ENCODE assay signal across 27 cellular contexts in genomic region chr11:8030526-8031247, GRCh38.
"Had no signal": no experiment of that assay in that cellular context is flagged by ENCODE, and none has a peak within 500 bp of the region (broad histone marks: within the 10 kb centered on the region; RNA-seq: fewer than 3 reads in every experiment).

No MANE protein-coding gene starts in this region.

- H3K36me3 ChIP-seq: adrenal gland, heart left ventricle, lower lobe of right lung, sigmoid colon, thoracic aorta, uterus had no signal

- H3K9me3 ChIP-seq: adrenal gland, body of pancreas, heart left ventricle, lower lobe of right lung, mucosa of descending colon, sigmoid colon, thoracic aorta, uterus had no signal

- H3K9me3 Mint-ChIP-seq: activated naive CD8-positive, alpha-beta T cell treated with anti-CD3 and anti-CD28 coated beads for 36 hours; nephron; stimulated activated effector memory CD8-positive, alpha-beta T cell treated with anti-CD3 and anti-CD28 coated beads, Interleukin-12 subunit alpha, Interleukin-12 subunit beta, amount 100 ng/mL, for 72 hours; stimulated activated naive CD8-positive, alpha-beta T cell treated with anti-CD3 and anti-CD28 coated beads, Interleukin-15, Interleukin-2, amounts not matched to agents 100 ng/mL and 50 ng/mL, for 24 hours had no signal

- ATAC-seq: activated CD4-positive, CD25-positive, alpha-beta regulatory T cell treated with anti-CD3 and anti-CD28 coated beads, Interleukin-2, amount 50 U/mL, for 24 hours; body of pancreas; esophagus mucosa; foreskin keratinocyte; left lobe of liver; lower lobe of right lung; mucosa of descending colon; stimulated activated effector memory CD8-positive, alpha-beta T cell treated with anti-CD3 and anti-CD28 coated beads, Interleukin-12 subunit alpha, Interleukin-12 subunit beta, amount 100 ng/mL, for 72 hours had no signal

- H3K4me3 Mint-ChIP-seq: activated naive CD8-positive, alpha-beta T cell treated with anti-CD3 and anti-CD28 coated beads for 36 hours; nephron; stimulated activated effector memory CD8-positive, alpha-beta T cell treated with anti-CD3 and anti-CD28 coated beads, Interleukin-12 subunit alpha, Interleukin-12 subunit beta, amount 100 ng/mL, for 72 hours; stimulated activated naive CD8-positive, alpha-beta T cell treated with anti-CD3 and anti-CD28 coated beads, Interleukin-15, Interleukin-2, amounts not matched to agents 100 ng/mL and 50 ng/mL, for 24 hours had no signal

- H3K36me3 Mint-ChIP-seq: activated naive CD8-positive, alpha-beta T cell treated with anti-CD3 and anti-CD28 coated beads for 36 hours; stimulated activated effector memory CD8-positive, alpha-beta T cell treated with anti-CD3 and anti-CD28 coated beads, Interleukin-12 subunit alpha, Interleukin-12 subunit beta, amount 100 ng/mL, for 72 hours had no signal

- H3K27me3 ChIP-seq: adrenal gland, sigmoid colon, uterus had no signal

- DNase-seq: activated CD4-positive, alpha-beta T cell treated with anti-CD3 and anti-CD28 coated beads for 48 hours; activated CD4-positive, alpha-beta T cell treated with anti-CD3 and anti-CD28 coated beads, Interleukin-2, amount 50 U/mL, for 48 hours; activated effector memory CD4-positive, alpha-beta T cell treated with Interleukin-2 at 50 U/mL for 16 hours; activated naive CD4-positive, alpha-beta T cell treated with Interleukin-2 at 50 U/mL for 16 hours; activated naive CD8-positive, alpha-beta T cell treated with anti-CD3 and anti-CD28 coated beads for 36 hours; aorta; body of pancreas; caudate nucleus; foreskin keratinocyte; heart left ventricle; kidney glomerular epithelial cell; lower lobe of right lung; sigmoid colon; small intestine; stimulated activated CD4-positive, alpha-beta T cell treated with anti-CD3 and anti-CD28 coated beads, Interleukin-4, amount 100 ng/mL, for 24 hours; trophoblast cell; uterus had no signal

- H3K4me1 ChIP-seq: foreskin keratinocyte, lower lobe of right lung, uterus had no signal

- H3K27ac Mint-ChIP-seq: activated naive CD8-positive, alpha-beta T cell treated with anti-CD3 and anti-CD28 coated beads for 36 hours; nephron; progenitor cell of endocrine pancreas; stimulated activated effector memory CD8-positive, alpha-beta T cell treated with anti-CD3 and anti-CD28 coated beads, Interleukin-12 subunit alpha, Interleukin-12 subunit beta, amount 100 ng/mL, for 72 hours; stimulated activated naive CD8-positive, alpha-beta T cell treated with anti-CD3 and anti-CD28 coated beads, Interleukin-15, Interleukin-2, amounts not matched to agents 100 ng/mL and 50 ng/mL, for 24 hours had no signal

- H3K27ac ChIP-seq: adrenal gland, body of pancreas, foreskin keratinocyte, heart left ventricle, lower lobe of right lung, sigmoid colon, thoracic aorta, uterus had no signal

- H3K4me3 ChIP-seq: adrenal gland, body of pancreas, heart left ventricle, lower lobe of right lung, mucosa of descending colon, sigmoid colon, thoracic aorta, uterus had no signal
